Comparison of ENCODE assay signal across 1 cellular context in genomic region chr19:14091086-14091884, GRCh38.
TF ChIP-seq lines count a peak whose summit lies in the region.

No MANE protein-coding gene starts in this region.

TF ChIP-seq in GM12878, 131 proteins besides CTCF, POLR2A, EP300 and RAD21 (continued from another document and continues in another):
- TF ChIP-seq SKIL (IDR thresholded peaks at IDR 0.05; ENCODE audit: low read depth, poor library complexity, severe bottlenecking) (peak; percentile 53), CBX3 (IDR thresholded peaks at IDR 0.05; ENCODE audit: borderline replicate concordance, low read depth) (no peak), CEBPB (IDR thresholded peaks at IDR 0.05; ENCODE audit: borderline replicate concordance in 1 of 2, low read depth in 2 of 2, low read length in 2 of 2) (no peak), HCFC1 (IDR thresholded peaks at IDR 0.05; ENCODE audit: low read length) (no peak), ZZZ3 (IDR thresholded peaks at IDR 0.05; ENCODE audit: control insufficient read depth, insufficient read length, low read depth) (no peak), RELB (IDR thresholded peaks at IDR 0.05; ENCODE audit: low read depth) (peak; percentile 60; the same call in 1 of the 2 replicates), USF2 (IDR thresholded peaks at IDR 0.05; ENCODE audit: borderline replicate concordance, low read depth, low read length) (no peak), BHLHE40 (IDR thresholded peaks at IDR 0.05; ENCODE audit: borderline replicate concordance in 1 of 2, low read depth in 2 of 2, low read length in 1 of 2) (peak; percentile 14 to 66; a peak in 2 of 4 replicates), MEF2B (IDR thresholded peaks at IDR 0.05; ENCODE audit: partially characterized antibody, poor library complexity, severe bottlenecking) (peak; percentile 80), POU2F2 (IDR thresholded peaks at IDR 0.05; ENCODE audit: borderline replicate concordance, low read depth, low read length) (peak; percentile 24; the same call in 1 of the 3 replicates), ZBTB4 (CRISPR knock-in tag; IDR thresholded peaks at IDR 0.05) (no peak), RCOR1 (conservative IDR thresholded peaks at IDR 0.05; ENCODE audit: low read depth, low read length) (no peak), ZNF384 (IDR thresholded peaks at IDR 0.05; ENCODE audit: borderline replicate concordance, low read depth, low read length) (peak; percentile 99), TCF3 (IDR thresholded peaks at IDR 0.05; ENCODE audit: borderline replicate concordance, insufficient read depth, low read depth, low read length) (0 out of 2 replicates have a peak, but pooled peaks have one; percentile 6), TAF1 (IDR thresholded peaks at IDR 0.05; ENCODE audit: borderline replicate concordance, low read depth, low read length) (peak; percentile 49; the same call in 1 of the 2 replicates), ESRRA (IDR thresholded peaks at IDR 0.05; ENCODE audit: low read length) (no peak; the same call in 1 of the 2 replicates), ZNF24 (IDR thresholded peaks at IDR 0.05) (0 out of 2 replicates have a peak, but pooled peaks have one; percentile 26), ZNF592 (IDR thresholded peaks at IDR 0.05) (no peak), CUX1 (IDR thresholded peaks at IDR 0.05; ENCODE audit: insufficient replicate concordance, low read depth, low read length) (no peak), CREB1 (IDR thresholded peaks at IDR 0.05; ENCODE audit: low read depth) (peak; percentile 43; the same call in 1 of the 2 replicates), EGR1 (IDR thresholded peaks at IDR 0.05; ENCODE audit: borderline replicate concordance in 1 of 2, low read depth in 2 of 2, low read length in 2 of 2) (peak in 1 of 2 experiments; percentile 88; a peak in 2 of 3 replicates), BACH1 (IDR thresholded peaks at IDR 0.05; ENCODE audit: borderline replicate concordance) (peak; percentile 79), IRF5 (IDR thresholded peaks at IDR 0.05; ENCODE audit: borderline replicate concordance) (no peak), TCF12 (IDR thresholded peaks at IDR 0.05; ENCODE audit: low read depth, low read length) (0 out of 2 replicates have a peak, but pooled peaks have one; percentile 23), BCL3 (IDR thresholded peaks at IDR 0.05; ENCODE audit: borderline replicate concordance, insufficient read depth, low read depth, low read length, poor library complexity, severe bottlenecking) (no peak)
